In the genomic region with DNA sequence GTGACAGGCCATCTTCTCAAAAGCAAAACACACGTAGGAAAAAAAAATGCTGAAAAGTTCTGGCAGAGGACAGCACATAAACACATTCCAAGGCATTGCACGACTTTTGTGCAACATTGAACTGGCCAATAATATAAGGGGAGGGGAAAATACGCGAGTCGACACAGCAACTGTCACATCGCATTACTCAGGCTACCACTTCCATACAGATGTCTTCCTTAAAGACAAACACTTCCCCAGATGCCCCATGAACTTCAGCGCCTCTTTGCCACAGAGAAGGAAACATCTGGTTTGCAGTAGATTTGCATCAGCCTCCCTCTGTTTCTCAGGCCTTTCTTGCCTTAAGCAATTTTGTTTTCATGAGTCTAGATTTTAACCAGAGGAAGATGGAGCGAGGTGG, we compare ENCODE assay signal across 11 cellular contexts.
DNase-seq lines count a peak whose midpoint lies in the region; TF ChIP-seq lines count a peak whose summit lies in the region.
"Had no signal": no experiment of that assay in that cellular context is flagged by ENCODE, and none has a peak within 500 bp of the region (broad histone marks: within the 10 kb centered on the region; RNA-seq: fewer than 3 reads in every experiment).

No MANE protein-coding gene starts in this region.

- H3K27me3 ChIP-seq in suprapubic skin: peaks cover 12% of the 10 kb centered on the region
- H3K27me3 ChIP-seq in prostate gland (replicated peaks; ENCODE audit: insufficient read depth): no peaks in the 10 kb centered on the region
- H3K27me3 ChIP-seq: right lobe of liver had no signal

- H3K36me3 ChIP-seq in suprapubic skin (no peaks in the 10 kb centered on the region), prostate gland (no peaks in the 10 kb centered on the region)
- H3K36me3 ChIP-seq: right lobe of liver had no signal

- H3K4me1 ChIP-seq in suprapubic skin (peaks cover 20% of the 10 kb centered on the region), prostate gland (replicated peaks) (no peaks in the 10 kb centered on the region)
- H3K4me1 ChIP-seq: right lobe of liver had no signal

- H3K9me3 ChIP-seq in suprapubic skin (no peaks in the 10 kb centered on the region), prostate gland (no peaks in the 10 kb centered on the region)
- H3K9me3 ChIP-seq: right lobe of liver had no signal

- WGBS in suprapubic skin: 22% methylated on average over 8 of the region's 8 CpGs
- 27% methylated on average over 8 of the region's 8 CpGs for WGBS in prostate gland

- DNase-seq in GM03348 (ENCODE audit: low spot score): peak; percentile 70
- DNase-seq in SKM-1 (lab: John Stamatoyannopoulos, UW; ENCODE audit: unreplicated experiment): peak; percentile 85
- peak; percentile 82 for DNase-seq in fibroblast of villous mesenchyme (ENCODE audit: low read depth)
- DNase-seq in suprapubic skin (ENCODE audit: low spot score in 2 of 2): peak in 1 of 2 donors; percentile 81
- no peak for DNase-seq in prostate gland (ENCODE audit: low spot score)
- no peak for DNase-seq in NK-92 (lab: John Stamatoyannopoulos, UW; ENCODE audit: unreplicated experiment)
- no peak for DNase-seq in activated CD8-positive, alpha-beta memory T cell treated with anti-CD3 and anti-CD28 coated beads for 24 hours
- no peak for DNase-seq in NCI-H1105 treated with DMSO at 0.1 percent for 48 hours (lab: John Stamatoyannopoulos, UW)
- DNase-seq: activated B cell treated with CpG ODN at 0.5 μM for 24 hours, NCI-H2081, right lobe of liver had no signal

- no peak for TF ChIP-seq EP300 in suprapubic skin (IDR thresholded peaks at IDR 0.05)

- intact Hi-C loops in prostate gland (cut with DNase I): no loop called here

- TF ChIP-seq POLR2A in suprapubic skin (IDR thresholded peaks at IDR 0.05) (no peak), prostate gland (IDR thresholded peaks at IDR 0.05) (no peak)

- H3K4me3 ChIP-seq in fibroblast of villous mesenchyme (ENCODE audit: low read depth, low read length) (no peak overlapping the region), suprapubic skin (no peak overlapping the region), prostate gland (no peak overlapping the region)
- H3K4me3 ChIP-seq: right lobe of liver had no signal

- TF ChIP-seq CTCF in fibroblast of villous mesenchyme (IDR thresholded peaks at IDR 0.05; ENCODE audit: insufficient read depth, low read depth, low read length): no peak
- no peak for TF ChIP-seq CTCF in suprapubic skin (IDR thresholded peaks at IDR 0.05)
- TF ChIP-seq CTCF in prostate gland (IDR thresholded peaks at IDR 0.05): no peak

- peak overlapping the region; percentile 46 for H3K27ac ChIP-seq in suprapubic skin
- peak overlapping the region in 1 of 2 donors; percentile 46 for H3K27ac ChIP-seq in prostate gland
- H3K27ac ChIP-seq: right lobe of liver had no signal

Comparison
In these comparisons a context has a peak if more than half of its experiments do, and no peak if none do; other contexts are left out.
1. DNase-seq: peak in GM03348 (single experiment), SKM-1 (single experiment) and fibroblast of villous mesenchyme (single experiment); none in prostate gland (single experiment), NK-92 (single experiment), activated CD8-positive, alpha-beta memory T cell treated with anti-CD3 and anti-CD28 coated beads for 24 hours (single experiment) and NCI-H1105 treated with DMSO at 0.1 percent for 48 hours (single experiment).